ENCODE assay signal across 8 cellular contexts in the genomic region with DNA sequence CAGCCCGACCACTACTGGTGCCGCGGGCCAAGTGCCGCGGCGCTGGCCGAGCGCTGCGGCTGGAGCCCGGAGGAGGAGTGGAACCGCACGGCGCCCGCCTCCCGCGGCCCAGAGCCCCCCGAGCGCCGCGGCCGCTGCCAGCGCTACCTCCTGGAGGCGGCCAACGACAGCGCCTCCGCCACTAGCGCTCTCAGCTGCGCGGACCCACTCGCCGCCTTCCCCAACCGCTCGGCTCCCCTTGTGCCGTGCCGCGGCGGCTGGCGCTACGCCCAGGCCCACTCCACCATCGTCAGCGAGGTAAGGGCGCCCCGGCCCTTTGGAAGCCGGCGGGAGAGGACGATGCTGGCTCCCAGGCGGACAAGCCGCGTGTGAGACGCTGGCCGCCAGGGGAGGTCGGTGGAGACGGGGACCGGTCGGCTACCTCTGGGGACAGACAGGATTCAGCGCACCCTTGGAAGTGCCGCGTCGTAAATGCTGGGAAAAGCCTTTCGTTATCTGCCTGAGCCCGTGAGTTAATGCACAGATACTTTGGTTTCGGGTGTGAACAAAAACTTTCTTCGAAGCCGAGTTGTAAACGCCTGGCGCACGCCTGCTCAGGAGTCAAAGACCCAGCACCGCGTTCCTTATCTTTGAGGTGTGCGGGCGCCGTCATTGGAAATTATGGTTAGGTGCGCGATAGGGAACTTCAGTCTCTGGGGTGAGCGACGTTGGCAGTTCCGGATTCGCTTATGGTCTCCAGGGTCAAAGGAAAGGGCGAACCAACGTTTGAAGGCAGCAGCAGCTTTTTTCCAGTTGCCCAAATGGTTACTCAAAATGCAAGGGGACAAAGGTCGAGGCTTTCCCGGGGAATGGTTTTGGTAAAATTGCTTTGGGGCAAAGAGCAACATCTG. TPM values are rescaled to one million over a fixed set of nuclear protein-coding genes. Genes with fewer than 3 reads are reported as not detected.
DNase-seq lines count a peak whose midpoint lies in the region; ATAC-seq and TF ChIP-seq lines count a peak whose summit lies in the region.

No MANE protein-coding gene starts in this region.

- 3% methylated on average over 72 to 82 of the region's 82 CpGs for WGBS in esophagus, 2 donors

- POLR2A ChIA-PET in HEK293T (lab: Yijun Ruan, JAX) = no interaction called here

- H3K27ac ChIP-seq in esophagus (ENCODE audit: low read depth in 2 of 2, low read length in 1 of 2) = peak overlapping the region; percentile 20 to 61

- DNase-seq in ACHN (peak; percentile 4), M059J (ENCODE audit: low read depth) (peak; percentile 49), myocyte (ENCODE audit: low read depth) (peak; percentile 10), middle frontal gyrus (ENCODE audit: extremely low spot score, low spot score) (no peak), HEK293T (ENCODE audit: extremely low spot score) (no peak)
- DNase-seq in activated naive CD4-positive, alpha-beta T cell treated with Interleukin-2 at 50 U/mL for 16 hours = no peak

- peak overlapping the region; percentile 64 to 94 for H3K4me3 ChIP-seq in esophagus (ENCODE audit: low read depth in 1 of 2, low read length in 2 of 2)

- CTCF ChIA-PET in HEK293T (lab: Yijun Ruan, JAX) = no interaction called here

- ATAC-seq in HG03521 (IDR thresholded peaks at IDR 0.05; ENCODE audit: unreplicated experiment) = no peak

- no peaks in the 10 kb centered on the region for H3K27me3 ChIP-seq in esophagus (ENCODE audit: control insufficient read depth in 1 of 2, insufficient read depth in 2 of 2, low read length in 2 of 2)

- H3K4me1 ChIP-seq in esophagus (ENCODE audit: control insufficient read depth in 2 of 2, insufficient read depth in 2 of 2, low read length in 1 of 2) = peaks cover 0 to 6% of the 10 kb centered on the region in 2 donors

- peaks cover 0 to 5% of the 10 kb centered on the region in 2 donors for H3K9me3 ChIP-seq in esophagus (ENCODE audit: control insufficient read depth in 2 of 2, insufficient read depth in 1 of 2, low read depth in 1 of 2, low read length in 1 of 2)

- no peaks in the 10 kb centered on the region for H3K36me3 ChIP-seq in esophagus (ENCODE audit: control insufficient read depth in 2 of 2, insufficient read depth in 2 of 2, low read length in 1 of 2)

- in situ Hi-C loops in ACHN (cut with HindIII; ENCODE audit: low pct_ligation_motif_present, low pct_unique_long_range_greater_than_20kb, low sequenced_read_pairs) = no loop called here

TF ChIP-seq in HEK293T, 16 proteins besides CTCF, POLR2A, EP300 and RAD21:
- TF ChIP-seq FOXA1 (IDR thresholded peaks at IDR 0.05) (no peak), LEF1 (IDR thresholded peaks at IDR 0.05; ENCODE audit: borderline replicate concordance) (no peak), ARNT (IDR thresholded peaks at IDR 0.05) (no peak), FOXM1 (IDR thresholded peaks at IDR 0.05; ENCODE audit: borderline replicate concordance) (no peak), ELF4 (IDR thresholded peaks at IDR 0.05) (no peak), TARDBP (IDR thresholded peaks at IDR 0.05) (no peak)
TF ChIP-seq in HEK293T: peak in this region for 0.

RNA-seq across cellular contexts. Expression of a gene that starts 0.6 kb away (rescaled TPM):
- 0.94 and 1.1 TPM in 2 replicates for total RNA-seq in M059J (2014; rRNA removed; shearing (Covaris generic))
- polyA plus RNA-seq in esophagus = 1 to 10 TPM; 3.4 to 5.8 TPM
- total RNA-seq in myocyte = not detected in 2 replicates
- polyA plus RNA-seq in myocyte (2012) = 0.52 TPM

Comparison
In these comparisons a context has a peak if more than half of its experiments do, and no peak if none do; other contexts are left out.
1. DNase-seq: peak in ACHN (single experiment), M059J (single experiment) and myocyte (single experiment); none in activated naive CD4-positive, alpha-beta T cell treated with Interleukin-2 at 50 U/mL for 16 hours (single experiment), middle frontal gyrus (single experiment) and HEK293T (single experiment).